Comparison of ENCODE assay signal across 8 cellular contexts in the genomic region with DNA sequence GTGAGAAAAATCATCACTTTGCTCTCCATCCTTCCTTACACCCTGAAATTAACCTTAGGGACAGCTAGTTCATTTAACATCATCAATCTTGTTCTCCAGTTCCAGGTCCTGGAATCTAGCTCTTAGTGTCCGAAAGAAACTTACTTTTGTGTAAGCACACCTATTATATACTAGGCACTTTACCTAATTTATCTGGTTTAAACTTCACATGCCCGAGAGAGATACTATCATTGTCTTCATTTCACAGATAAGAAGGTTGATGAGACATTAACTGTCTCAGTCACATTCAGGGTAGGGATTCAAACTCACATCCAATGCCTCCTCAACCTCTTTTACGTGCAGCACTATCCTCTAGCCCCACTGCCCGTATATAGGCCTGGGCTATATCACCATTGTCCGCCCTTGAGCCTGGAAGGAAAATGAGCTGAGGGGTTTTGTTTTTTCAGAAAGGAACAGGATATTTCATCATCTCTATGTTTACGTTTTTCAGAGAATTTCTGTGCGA. TPM values are rescaled to one million over a fixed set of nuclear protein-coding genes. Genes with fewer than 3 reads are reported as not detected.
DNase-seq lines count a peak whose midpoint lies in the region; TF ChIP-seq lines count a peak whose summit lies in the region.

No MANE protein-coding gene starts in this region.

- CTCF ChIA-PET in activated CD4-positive, alpha-beta T cell treated with anti-CD3 and anti-CD28 coated beads, Interleukin-2, amount 10 ng/mL, durations not matched to agents 7 days and 5 days (lab: Charles Lee) = interaction anchor here (0.6 to 1.4 kb wide), 6 partner anchors 11 to 210 kb away, joined by 3 to 5 read pairs (median 4); no protein-coding TSS in a partner anchor

- peaks cover 2% of the 10 kb centered on the region for H3K36me3 Mint-ChIP-seq in activated CD4-positive, alpha-beta T cell treated with anti-CD3 and anti-CD28 coated beads, Interleukin-2, amount 10 ng/mL, durations not matched to agents 7 days and 5 days (ENCODE audit: low read depth)

- H3K27ac ChIP-seq in SJCRH30 = peak overlapping the region; percentile 94

- POLR2A ChIA-PET in activated CD4-positive, alpha-beta T cell treated with anti-CD3 and anti-CD28 coated beads, Interleukin-2, amount 10 ng/mL, durations not matched to agents 7 days and 5 days (lab: Charles Lee) = interaction anchor here (0.6 to 0.9 kb wide), 3 partner anchors 8 to 351 kb away, joined by 3 read pairs; partner anchors contain the start of genes PEX12 and TAF15

- no peak for TF ChIP-seq CTCF in fibroblast of pulmonary artery (IDR thresholded peaks at IDR 0.05; ENCODE audit: low read length, missing control alignments)
- no peak for TF ChIP-seq CTCF in retinal pigment epithelial cell (conservative IDR thresholded peaks at IDR 0.05; ENCODE audit: low read depth, low read length)

- H3K4me3 ChIP-seq in SJCRH30 (peak overlapping the region; percentile 94), fibroblast of pulmonary artery (replicated peaks; ENCODE audit: low read depth, low read length) (peak overlapping the region; percentile 100), retinal pigment epithelial cell (ENCODE audit: low read length) (peak overlapping the region; percentile 99)

- peaks cover 14% of the 10 kb centered on the region for H3K27me3 Mint-ChIP-seq in activated CD4-positive, alpha-beta T cell treated with anti-CD3 and anti-CD28 coated beads, Interleukin-2, amount 10 ng/mL, durations not matched to agents 7 days and 5 days

- peak overlapping the region; percentile 91 for H3K4me3 Mint-ChIP-seq in activated CD4-positive, alpha-beta T cell treated with anti-CD3 and anti-CD28 coated beads, Interleukin-2, amount 10 ng/mL, durations not matched to agents 7 days and 5 days

- H3K36me3 ChIP-seq in SJCRH30 = no peaks in the 10 kb centered on the region; the same call in 1 of the 2 replicates

- DNase-seq in activated CD4-positive, alpha-beta T cell treated with anti-CD3 and anti-CD28 coated beads, Interleukin-2, amount 10 ng/mL, durations not matched to agents 7 days and 5 days = no peak
- no peak for DNase-seq in activated CD4-positive, alpha-beta T cell treated with anti-CD3 and anti-CD28 coated beads, Interleukin-2, amount 50 U/mL, for 1 hour
- no peak for DNase-seq in SJCRH30
- no peak for DNase-seq in fibroblast of pulmonary artery (ENCODE audit: low read depth)
- no peak for DNase-seq in retinal pigment epithelial cell (ENCODE audit: low read depth)
- no peak for DNase-seq in AG08395 (ENCODE audit: low spot score)
- DNase-seq in SW 1271 (lab: John Stamatoyannopoulos, UW) = no peak
- no peak for DNase-seq in NCI-H524 treated with DMSO at 0.1 percent for 48 hours (lab: John Stamatoyannopoulos, UW)

- H3K9me3 ChIP-seq in SJCRH30 (replicated peaks) = no peaks in the 10 kb centered on the region

- H3K27me3 ChIP-seq in SJCRH30 = no peaks in the 10 kb centered on the region

- peak overlapping the region; percentile 96 for H3K27ac Mint-ChIP-seq in activated CD4-positive, alpha-beta T cell treated with anti-CD3 and anti-CD28 coated beads, Interleukin-2, amount 10 ng/mL, durations not matched to agents 7 days and 5 days

- peaks cover 29% of the 10 kb centered on the region for H3K4me1 Mint-ChIP-seq in activated CD4-positive, alpha-beta T cell treated with anti-CD3 and anti-CD28 coated beads, Interleukin-2, amount 10 ng/mL, durations not matched to agents 7 days and 5 days

- H3K9me3 Mint-ChIP-seq in activated CD4-positive, alpha-beta T cell treated with anti-CD3 and anti-CD28 coated beads, Interleukin-2, amount 10 ng/mL, durations not matched to agents 7 days and 5 days = no peaks in the 10 kb centered on the region

- peaks cover 13% of the 10 kb centered on the region for H3K4me1 ChIP-seq in SJCRH30

RNA-seq across cellular contexts. Expression of gene AP2B1, which starts 0.5 kb away (rescaled TPM):
- 100 to 1,000 TPM; 180 to 185 TPM for total RNA-seq in activated CD4-positive, alpha-beta T cell treated with anti-CD3 and anti-CD28 coated beads, Interleukin-2, amount 10 ng/mL, durations not matched to agents 7 days and 5 days
- 113 and 123 TPM in 2 replicates for total RNA-seq in SJCRH30 (2014; rRNA removed; shearing (Covaris generic))

RNA-seq across cellular contexts. Expression of gene PEX12, which starts 8.2 kb away (rescaled TPM):
- total RNA-seq in activated CD4-positive, alpha-beta T cell treated with anti-CD3 and anti-CD28 coated beads, Interleukin-2, amount 10 ng/mL, durations not matched to agents 7 days and 5 days = 1 to 10 TPM; 4.0 to 5.5 TPM
- 8.4 and 9.4 TPM in 2 replicates for total RNA-seq in SJCRH30 (2014; rRNA removed; shearing (Covaris generic))

RNA-seq across cellular contexts. Expression of gene SLFN14, which starts 26.0 kb away (rescaled TPM):
- total RNA-seq in activated CD4-positive, alpha-beta T cell treated with anti-CD3 and anti-CD28 coated beads, Interleukin-2, amount 10 ng/mL, durations not matched to agents 7 days and 5 days = not detected
- total RNA-seq in SJCRH30 (2014; rRNA removed; shearing (Covaris generic)) = not detected in 2 replicates

RNA-seq across cellular contexts. Expression of gene SLFN12L, which starts 49.1 kb away (rescaled TPM):
- total RNA-seq in activated CD4-positive, alpha-beta T cell treated with anti-CD3 and anti-CD28 coated beads, Interleukin-2, amount 10 ng/mL, durations not matched to agents 7 days and 5 days = 100 to 1,000 TPM in 1 of 2 experiments, 10 to 100 TPM in 1; 97.9 to 102 TPM
- not detected in 2 replicates for total RNA-seq in SJCRH30 (2014; rRNA removed; shearing (Covaris generic))
